10 cellular contexts compared by ENCODE assay signal in the genomic region with DNA sequence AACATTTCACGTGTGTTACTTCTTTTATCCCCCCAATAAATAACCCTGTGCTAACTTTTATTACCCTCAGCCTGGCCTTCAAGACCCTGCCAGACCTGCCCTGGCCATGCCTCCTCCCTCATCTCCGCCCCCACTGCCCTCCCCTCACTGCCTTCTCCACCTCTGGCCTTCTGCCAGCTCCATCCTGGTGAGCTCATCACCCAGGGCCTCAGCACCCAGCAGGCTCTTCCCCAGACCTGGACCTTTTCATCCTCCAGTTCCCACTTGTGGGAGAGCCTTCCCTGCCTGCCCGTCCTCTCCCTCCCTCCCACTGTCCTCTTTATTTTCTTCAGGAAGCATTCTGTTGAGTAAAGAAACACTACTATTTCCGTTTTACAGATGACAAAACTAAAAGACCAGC.
DNase-seq lines count a peak whose midpoint lies in the region; ATAC-seq and TF ChIP-seq lines count a peak whose summit lies in the region.
"Had no signal": no experiment of that assay in that cellular context is flagged by ENCODE, and none has a peak within 500 bp of the region (broad histone marks: within the 10 kb centered on the region; RNA-seq: fewer than 3 reads in every experiment).

No MANE protein-coding gene starts in this region.

- TF ChIP-seq CTCF in VCaP (conservative IDR thresholded peaks at IDR 0.05) (no peak), transverse colon (IDR thresholded peaks at IDR 0.05) (no peak)

- H3K4me3 Mint-ChIP-seq in activated naive CD4-positive, alpha-beta T cell treated with anti-CD3 and anti-CD28 coated beads, Interleukin-2, amount 50 U/mL, for 24 hours: no peak overlapping the region

- no peak overlapping the region for H3K4me3 ChIP-seq in right cardiac atrium (ENCODE audit: low read length)
- no peak overlapping the region for H3K4me3 ChIP-seq in transverse colon
- H3K4me3 ChIP-seq: skin epidermis had no signal

- H3K27ac Mint-ChIP-seq in activated naive CD4-positive, alpha-beta T cell treated with anti-CD3 and anti-CD28 coated beads, Interleukin-2, amount 50 U/mL, for 24 hours: peak overlapping the region; percentile 77

- peaks cover 9% of the 10 kb centered on the region for H3K4me1 ChIP-seq in right cardiac atrium (ENCODE audit: control insufficient read depth, insufficient read depth, low read length)
- H3K4me1 ChIP-seq in transverse colon: peaks cover 29 to 47% (median 36%) of the 10 kb centered on the region in 4 donors

- ATAC-seq in right cardiac atrium: peak; percentile 34 to 54
- ATAC-seq in GM21423 (IDR thresholded peaks at IDR 0.05; ENCODE audit: unreplicated experiment): no peak

- no peak for TF ChIP-seq POLR2A in transverse colon (IDR thresholded peaks at IDR 0.05)

- in situ Hi-C loops in transverse colon (cut with MboI; ENCODE audit: low pct_ligation_motif_present in 1 of 4, low pct_unique_long_range_greater_than_20kb in 1 of 4, low sequenced_read_pairs in 3 of 4): loop anchor here in 1 of 4 donors (10.0 kb wide), 1 partner anchor 191 kb away; no protein-coding TSS in a partner anchor

- H3K27me3 Mint-ChIP-seq in activated naive CD4-positive, alpha-beta T cell treated with anti-CD3 and anti-CD28 coated beads, Interleukin-2, amount 50 U/mL, for 24 hours: no peaks in the 10 kb centered on the region

- DNase-seq in activated naive CD4-positive, alpha-beta T cell treated with anti-CD3 and anti-CD28 coated beads, Interleukin-2, amount 50 U/mL, for 16 hours: no peak
- peak; percentile 51 to 77 (median 67) for DNase-seq in right cardiac atrium
- DNase-seq in transverse colon: peak; percentile 58
- no peak for DNase-seq in AML-193 (lab: John Stamatoyannopoulos, UW)
- DNase-seq in inferior parietal cortex (ENCODE audit: extremely low spot score): no peak
- DNase-seq: NK-92 treated with Interleukin-12 subunit alpha and Interleukin-12 subunit beta, amount 100 ng/mL, for 24 hours had no signal

- no peaks in the 10 kb centered on the region for H3K27me3 ChIP-seq in right cardiac atrium (ENCODE audit: control insufficient read depth, insufficient read depth)
- no peaks in the 10 kb centered on the region for H3K27me3 ChIP-seq in transverse colon

- H3K4me1 Mint-ChIP-seq in activated naive CD4-positive, alpha-beta T cell treated with anti-CD3 and anti-CD28 coated beads, Interleukin-2, amount 50 U/mL, for 24 hours: peaks cover 25% of the 10 kb centered on the region

- no peak for TF ChIP-seq EP300 in transverse colon (IDR thresholded peaks at IDR 0.05; ENCODE audit: low read depth)

- WGBS in right cardiac atrium: 55% methylated on average over 4 of the region's 4 CpGs
- 50 to 68% methylated on average over 4 of the region's 4 CpGs for WGBS in transverse colon (ENCODE audit: low coverage in 1 of 2), 2 donors

- H3K9me3 ChIP-seq in right cardiac atrium (ENCODE audit: control insufficient read depth, low read length) (no peaks in the 10 kb centered on the region), transverse colon (no peaks in the 10 kb centered on the region)

- H3K9me3 Mint-ChIP-seq in activated naive CD4-positive, alpha-beta T cell treated with anti-CD3 and anti-CD28 coated beads, Interleukin-2, amount 50 U/mL, for 24 hours: no peaks in the 10 kb centered on the region

- H3K36me3 Mint-ChIP-seq in activated naive CD4-positive, alpha-beta T cell treated with anti-CD3 and anti-CD28 coated beads, Interleukin-2, amount 50 U/mL, for 24 hours: peaks cover 7% of the 10 kb centered on the region

- intact Hi-C loops in right cardiac atrium (cut with DNase I): loop anchor here in 1 of 4 donors (10.0 kb wide), 1 partner anchor 271 kb away; no protein-coding TSS in a partner anchor
- intact Hi-C loops in transverse colon (cut with DNase I; ENCODE audit: low total_unique reads): no loop called here

- H3K36me3 ChIP-seq in transverse colon: peaks cover 0 to 8% (median 4%) of the 10 kb centered on the region in 4 donors

- H3K27ac ChIP-seq in VCaP: 0 out of 2 replicates have a peak overlapping the region, but pooled peaks have one; percentile 10
- H3K27ac ChIP-seq in right cardiac atrium (ENCODE audit: low read length): no peak overlapping the region
- peak overlapping the region; percentile 66 to 86 (median 76) for H3K27ac ChIP-seq in transverse colon

Comparison
In these comparisons a context has a peak if more than half of its experiments do, and no peak if none do; other contexts are left out.
1. DNase-seq: peak in right cardiac atrium (3 of 3) and transverse colon (single experiment); none in activated naive CD4-positive, alpha-beta T cell treated with anti-CD3 and anti-CD28 coated beads, Interleukin-2, amount 50 U/mL, for 16 hours (single experiment), AML-193 (0 of 2) and inferior parietal cortex (single experiment).